10 cellular contexts compared by ENCODE assay signal in the genomic region with DNA sequence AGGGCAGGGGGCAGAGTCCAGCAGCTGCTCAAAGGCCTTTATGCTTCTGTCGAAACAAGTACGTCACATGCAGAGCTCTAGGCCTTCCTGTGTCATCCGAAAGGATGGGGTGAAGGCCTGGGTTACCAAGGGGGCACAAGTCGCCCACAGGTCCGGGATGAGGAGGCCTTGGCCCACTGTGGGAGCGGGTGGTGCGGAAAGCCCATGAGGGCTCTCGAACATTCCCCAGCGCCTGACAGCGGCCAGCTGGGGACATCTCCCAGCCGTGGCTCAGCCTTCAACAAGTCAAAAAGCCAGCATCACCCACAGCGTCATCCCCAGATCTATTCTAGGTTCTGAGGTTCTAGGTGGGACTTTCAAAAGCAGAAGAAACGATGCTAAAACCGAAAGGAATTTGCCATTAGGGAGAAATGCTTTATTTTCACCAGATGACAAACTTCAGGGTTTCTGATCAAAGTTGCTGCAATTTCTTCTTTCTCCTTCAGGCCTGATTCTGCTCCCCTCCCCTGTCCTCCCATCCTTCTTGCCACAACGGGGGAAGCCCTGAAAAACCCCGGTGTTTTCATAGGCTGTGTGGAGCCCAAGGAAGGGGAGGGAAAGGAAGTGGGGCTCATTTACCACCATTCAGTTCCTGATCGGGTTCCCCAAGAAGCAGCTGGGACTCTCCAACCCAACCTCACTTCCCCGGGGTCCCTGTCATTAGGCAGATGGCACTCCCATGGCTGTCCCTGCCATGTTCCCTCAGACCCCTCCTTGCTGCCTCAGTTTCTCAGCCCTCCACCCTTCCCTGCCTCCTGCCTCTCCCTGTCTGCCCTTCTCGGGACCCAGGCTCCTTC. TPM values are rescaled to one million over a fixed set of nuclear protein-coding genes. Genes with fewer than 3 reads are reported as not detected.
DNase-seq lines count a peak whose midpoint lies in the region; ATAC-seq and TF ChIP-seq lines count a peak whose summit lies in the region.
"Had no signal": no experiment of that assay in that cellular context is flagged by ENCODE, and none has a peak within 500 bp of the region (broad histone marks: within the 10 kb centered on the region; RNA-seq: fewer than 3 reads in every experiment).

No MANE protein-coding gene starts in this region.

- peak; percentile 49 for ATAC-seq in HG02642 (IDR thresholded peaks at IDR 0.05; ENCODE audit: poor library complexity, unreplicated experiment)
- peak; percentile 67 for ATAC-seq in stimulated activated effector memory CD8-positive, alpha-beta T cell treated with anti-CD3 and anti-CD28 coated beads, Interleukin-12 subunit alpha, Interleukin-12 subunit beta, amount 100 ng/mL, for 72 hours
- ATAC-seq: lower lobe of right lung had no signal

- H3K27me3 ChIP-seq in OCI-LY1 (ENCODE audit: insufficient read depth, low read length), result no peaks in the 10 kb centered on the region
- H3K27me3 ChIP-seq: cardiac muscle cell had no signal

- H3K9ac ChIP-seq in OCI-LY1 (ENCODE audit: low read length), result no peak overlapping the region; the same call in 1 of the 2 replicates

- peaks cover 23% of the 10 kb centered on the region for H3K36me3 ChIP-seq in OCI-LY1 (ENCODE audit: insufficient read depth, low read length)
- H3K36me3 ChIP-seq: cardiac muscle cell, lower lobe of right lung had no signal

- H4K20me1 ChIP-seq in OCI-LY1 (ENCODE audit: insufficient read depth, low read length), result no peaks in the 10 kb centered on the region

- peaks cover 2% of the 10 kb centered on the region; the same call in 1 of the 2 replicates for H3K79me2 ChIP-seq in OCI-LY1 (ENCODE audit: insufficient read depth, low read length)

- peaks cover 50% of the 10 kb centered on the region for H3K4me1 ChIP-seq in OCI-LY1 (ENCODE audit: insufficient read depth, low read length, severe bottlenecking)
- H3K4me1 ChIP-seq: lower lobe of right lung had no signal

- no peak for TF ChIP-seq CTCF in OCI-LY1 (IDR thresholded peaks at IDR 0.05; ENCODE audit: low read length)
- no peak for TF ChIP-seq CTCF in endothelial cell (IDR thresholded peaks at IDR 0.05; ENCODE audit: unreplicated experiment)

- H3K9me3 ChIP-seq in OCI-LY1 (ENCODE audit: low read length), result peaks cover 18% of the 10 kb centered on the region

- no peaks in the 10 kb centered on the region for H3K9me2 ChIP-seq in OCI-LY1 (ENCODE audit: low read depth, low read length)

- peak overlapping the region; percentile 60 for H3K4me3 Mint-ChIP-seq in stimulated activated effector memory CD8-positive, alpha-beta T cell treated with anti-CD3 and anti-CD28 coated beads, Interleukin-12 subunit alpha, Interleukin-12 subunit beta, amount 100 ng/mL, for 72 hours
- no peak overlapping the region for H3K4me3 Mint-ChIP-seq in endothelial cell (ENCODE audit: unreplicated experiment)

- peaks cover 15% of the 10 kb centered on the region for H3K9me3 Mint-ChIP-seq in stimulated activated effector memory CD8-positive, alpha-beta T cell treated with anti-CD3 and anti-CD28 coated beads, Interleukin-12 subunit alpha, Interleukin-12 subunit beta, amount 100 ng/mL, for 72 hours
- H3K9me3 Mint-ChIP-seq in endothelial cell (ENCODE audit: unreplicated experiment), result peaks cover 15% of the 10 kb centered on the region

- peaks cover 30% of the 10 kb centered on the region for H3K36me3 Mint-ChIP-seq in stimulated activated effector memory CD8-positive, alpha-beta T cell treated with anti-CD3 and anti-CD28 coated beads, Interleukin-12 subunit alpha, Interleukin-12 subunit beta, amount 100 ng/mL, for 72 hours
- H3K36me3 Mint-ChIP-seq in endothelial cell (ENCODE audit: low read depth, unreplicated experiment), result peaks cover 40% of the 10 kb centered on the region

- H3F3A ChIP-seq in OCI-LY1 (ENCODE audit: insufficient read depth, low read length), result no peaks in the 10 kb centered on the region

- in situ Hi-C loops in GM18951 (cut with MboI; ENCODE audit: low sequenced_read_pairs, unreplicated experiment) (no loop called here), ACHN (cut with HindIII; ENCODE audit: low pct_ligation_motif_present, low pct_unique_long_range_greater_than_20kb, low sequenced_read_pairs) (no loop called here)

- peak overlapping the region; percentile 85 for H3K27ac Mint-ChIP-seq in stimulated activated effector memory CD8-positive, alpha-beta T cell treated with anti-CD3 and anti-CD28 coated beads, Interleukin-12 subunit alpha, Interleukin-12 subunit beta, amount 100 ng/mL, for 72 hours
- no peak overlapping the region for H3K27ac Mint-ChIP-seq in endothelial cell (ENCODE audit: unreplicated experiment)

- H2AFZ ChIP-seq in OCI-LY1 (ENCODE audit: low read length), result no peak overlapping the region

- H3K4me2 ChIP-seq in OCI-LY1 (ENCODE audit: low read length), result peak overlapping the region; percentile 14; the same call in 1 of the 2 replicates

- TF ChIP-seq POLR2A in GM18951 (IDR thresholded peaks at IDR 0.05; ENCODE audit: extremely low read depth, insufficient read depth, insufficient read length), result peak; percentile 42

- H3K27ac ChIP-seq in OCI-LY1 (ENCODE audit: low read depth, low read length, poor library complexity, severe bottlenecking), result peak overlapping the region; percentile 81
- H3K27ac ChIP-seq: cardiac muscle cell, lower lobe of right lung had no signal

- peaks cover 84% of the 10 kb centered on the region for H3K4me1 Mint-ChIP-seq in stimulated activated effector memory CD8-positive, alpha-beta T cell treated with anti-CD3 and anti-CD28 coated beads, Interleukin-12 subunit alpha, Interleukin-12 subunit beta, amount 100 ng/mL, for 72 hours
- H3K4me1 Mint-ChIP-seq in endothelial cell (ENCODE audit: unreplicated experiment), result peaks cover 7% of the 10 kb centered on the region

- no peak overlapping the region for H3K4me3 ChIP-seq in OCI-LY1 (ENCODE audit: low read depth, low read length, poor library complexity, severe bottlenecking)
- H3K4me3 ChIP-seq: cardiac muscle cell, lower lobe of right lung had no signal

- DNase-seq in stimulated activated effector memory CD8-positive, alpha-beta T cell treated with anti-CD3 and anti-CD28 coated beads, Interleukin-12 subunit alpha, Interleukin-12 subunit beta, amount 100 ng/mL, for 72 hours (ENCODE audit: low spot score in 2 of 2), result peak; percentile 13 to 79
- no peak for DNase-seq in pons (ENCODE audit: low spot score)
- DNase-seq in endothelial cell (ENCODE audit: low spot score), result no peak
- DNase-seq in ACHN, result no peak
- DNase-seq: lower lobe of right lung, SW 1271 had no signal

- peaks cover 13% of the 10 kb centered on the region for H3K27me3 Mint-ChIP-seq in endothelial cell (ENCODE audit: unreplicated experiment)

RNA-seq across cellular contexts. Expression of a gene that starts 17.6 kb away (rescaled TPM):
- 18.2 TPM for total RNA-seq in endothelial cell (ENCODE audit: unreplicated experiment)

Comparison
In these comparisons a context has a peak if more than half of its experiments do, and no peak if none do; other contexts are left out.
1. DNase-seq: peak in stimulated activated effector memory CD8-positive, alpha-beta T cell treated with anti-CD3 and anti-CD28 coated beads, Interleukin-12 subunit alpha, Interleukin-12 subunit beta, amount 100 ng/mL, for 72 hours (2 of 2); none in pons (single experiment), endothelial cell (single experiment) and ACHN (single experiment).